In genomic region chr7:129951076-129952011, GRCh38 we compare ENCODE assay signal across 8 cellular contexts. TPM values are rescaled to one million over a fixed set of nuclear protein-coding genes. Genes with fewer than 3 reads are reported as not detected.
A peak's percentile ranks its signal among the peaks of the same experiment; 100 is the strongest.
DNase-seq lines count a peak whose midpoint lies in the region; ATAC-seq and TF ChIP-seq lines count a peak whose summit lies in the region.

No MANE protein-coding gene starts in this region.

- H3K27ac Mint-ChIP-seq in Calu3 (ENCODE audit: unreplicated experiment): no peak overlapping the region

- no peak overlapping the region for H3K4me3 Mint-ChIP-seq in Calu3 (ENCODE audit: low read depth, unreplicated experiment)

- no peaks in the 10 kb centered on the region for H3K9me3 Mint-ChIP-seq in Calu3 (ENCODE audit: low read depth, unreplicated experiment)

- WGBS in body of pancreas, 2 donors: 0 to 1% methylated on average over 7 of the region's 7 CpGs
- WGBS in thymus: 4% methylated on average over 7 of the region's 7 CpGs

- H3K36me3 Mint-ChIP-seq in Calu3 (ENCODE audit: insufficient read depth, unreplicated experiment): no peaks in the 10 kb centered on the region

- no peak for DNase-seq in Calu3
- peak; percentile 40 for DNase-seq in LHCN-M2 (ENCODE audit: low read depth)
- peak; percentile 32 to 64 (median 45) for DNase-seq in body of pancreas
- DNase-seq in left kidney (ENCODE audit: low read depth, low spot score): peak; percentile 79
- DNase-seq in NCI-H446 (lab: John Stamatoyannopoulos, UW): no peak
- no peak for DNase-seq in UCSD-AML1 (lab: John Stamatoyannopoulos, UW; ENCODE audit: unreplicated experiment)
- DNase-seq in NK-92 (lab: John Stamatoyannopoulos, UW; ENCODE audit: unreplicated experiment): no peak

- intact Hi-C loops in Calu3 (cut with micrococcal nuclease; ENCODE audit: unreplicated experiment) (no loop called here), body of pancreas (cut with DNase I) (no loop called here)

- no peaks in the 10 kb centered on the region for H3K27me3 Mint-ChIP-seq in Calu3 (ENCODE audit: unreplicated experiment)

- peak in 1 of 3 donors; percentile 20 for TF ChIP-seq POLR2A in body of pancreas (IDR thresholded peaks at IDR 0.05)

- H3K4me1 Mint-ChIP-seq in Calu3 (ENCODE audit: low read depth, unreplicated experiment): peaks cover 19% of the 10 kb centered on the region

- H3K27me3 ChIP-seq in body of pancreas: no peaks in the 10 kb centered on the region
- H3K27me3 ChIP-seq in thymus (ENCODE audit: control insufficient read depth, insufficient read depth): no peaks in the 10 kb centered on the region

- BruUV-seq in Calu3 (replicated peaks; lab: Mats Ljungman, UMichigan): TSS peak; percentile 26

- H3K4me3 ChIP-seq in body of pancreas: peak overlapping the region; percentile 63 to 91
- peak overlapping the region; percentile 92 for H3K4me3 ChIP-seq in thymus (ENCODE audit: low read length)

- CTCF ChIA-PET in Calu3 (lab: Charles Lee): interaction anchor here (0.5 to 2.7 kb wide), 4 partner anchors 15 to 59 kb away, joined by 3 to 17 read pairs (median 5); no protein-coding TSS in a partner anchor

- H3K27ac ChIP-seq in body of pancreas: peak overlapping the region; percentile 98 to 99 (median 98)
- H3K27ac ChIP-seq in thymus (ENCODE audit: low read depth): peak overlapping the region; percentile 84

- peaks cover 44% of the 10 kb centered on the region for H3K4me1 ChIP-seq in body of pancreas
- peaks cover 16% of the 10 kb centered on the region for H3K4me1 ChIP-seq in thymus (ENCODE audit: control insufficient read depth, insufficient read depth, low read length)

- ATAC-seq in body of pancreas: no peak

- H3K36me3 ChIP-seq in body of pancreas (replicated peaks in 1 of 2; ENCODE audit: insufficient read depth in 1 of 2, low read depth in 2 of 2) (no peaks in the 10 kb centered on the region), thymus (ENCODE audit: control insufficient read depth, insufficient read depth) (no peaks in the 10 kb centered on the region)

- H3K9me3 ChIP-seq in body of pancreas (no peaks in the 10 kb centered on the region), thymus (ENCODE audit: control insufficient read depth) (no peaks in the 10 kb centered on the region)

- TF ChIP-seq CTCF in Calu3 (IDR thresholded peaks at IDR 0.05; ENCODE audit: unreplicated experiment) (no peak), body of pancreas (IDR thresholded peaks at IDR 0.05) (peak in 2 of 7 experiments; percentile 9 to 11)

RNA-seq across cellular contexts. Expression of gene UBE2H, which starts 1.4 kb away (rescaled TPM):
- total RNA-seq in Calu3 (2022): 103 and 115 TPM in 2 replicates
- total RNA-seq in LHCN-M2 (2014; rRNA removed): 61.3 and 72.6 TPM in 2 replicates
- polyA plus RNA-seq in LHCN-M2 (2012): 49.9 TPM
- total RNA-seq in body of pancreas: 10 to 100 TPM; 92.6 to 93.4 TPM
- polyA plus RNA-seq in thymus: 31.8 TPM

Comparison
In these comparisons a context has a peak if more than half of its experiments do, and no peak if none do; other contexts are left out.
1. DNase-seq: peak in LHCN-M2 (single experiment), body of pancreas (4 of 4) and left kidney (single experiment); none in Calu3 (single experiment), NCI-H446 (0 of 2), UCSD-AML1 (single experiment) and NK-92 (single experiment).